ENCODE assay signal across 1 cellular context in genomic region chr1:33471416-33471815, GRCh38.
TF ChIP-seq lines count a peak whose summit lies in the region.

No MANE protein-coding gene starts in this region.

TF ChIP-seq in HepG2, 621 proteins besides CTCF, POLR2A, EP300 and RAD21:
- no peak for TF ChIP-seq ZNF83 (CRISPR knock-in tag; IDR thresholded peaks at IDR 0.05; ENCODE audit: borderline replicate concordance)
- no peak for TF ChIP-seq RBAK (CRISPR knock-in tag; IDR thresholded peaks at IDR 0.05)
- TF ChIP-seq SRY (CRISPR knock-in tag; IDR thresholded peaks at IDR 0.05): no peak
- TF ChIP-seq ZNF782 (CRISPR knock-in tag; IDR thresholded peaks at IDR 0.05; ENCODE audit: borderline replicate concordance): no peak
- TF ChIP-seq, protein P1, sequence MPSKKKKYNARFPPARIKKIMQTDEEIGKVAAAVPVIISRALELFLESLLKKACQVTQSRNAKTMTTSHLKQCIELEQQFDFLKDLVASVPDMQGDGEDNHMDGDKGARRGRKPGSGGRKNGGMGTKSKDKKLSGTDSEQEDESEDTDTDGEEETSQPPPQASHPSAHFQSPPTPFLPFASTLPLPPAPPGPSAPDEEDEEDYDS (CRISPR knock-in tag; IDR thresholded peaks at IDR 0.05): no peak
- no peak for TF ChIP-seq ZNF333 (CRISPR knock-in tag; IDR thresholded peaks at IDR 0.05; ENCODE audit: borderline replicate concordance)
- no peak for TF ChIP-seq ZNF432 (CRISPR knock-in tag; IDR thresholded peaks at IDR 0.05; ENCODE audit: borderline replicate concordance)
- TF ChIP-seq NR3C1 (CRISPR knock-in tag; IDR thresholded peaks at IDR 0.05): no peak
- TF ChIP-seq ZNF772 (CRISPR knock-in tag; IDR thresholded peaks at IDR 0.05): no peak
- no peak for TF ChIP-seq ZNF687 (CRISPR knock-in tag; IDR thresholded peaks at IDR 0.05)
- TF ChIP-seq ZNF180 (CRISPR knock-in tag; IDR thresholded peaks at IDR 0.05; ENCODE audit: borderline replicate concordance, low read depth): no peak
